ENCODE assay signal across 1 cellular context in the genomic region with DNA sequence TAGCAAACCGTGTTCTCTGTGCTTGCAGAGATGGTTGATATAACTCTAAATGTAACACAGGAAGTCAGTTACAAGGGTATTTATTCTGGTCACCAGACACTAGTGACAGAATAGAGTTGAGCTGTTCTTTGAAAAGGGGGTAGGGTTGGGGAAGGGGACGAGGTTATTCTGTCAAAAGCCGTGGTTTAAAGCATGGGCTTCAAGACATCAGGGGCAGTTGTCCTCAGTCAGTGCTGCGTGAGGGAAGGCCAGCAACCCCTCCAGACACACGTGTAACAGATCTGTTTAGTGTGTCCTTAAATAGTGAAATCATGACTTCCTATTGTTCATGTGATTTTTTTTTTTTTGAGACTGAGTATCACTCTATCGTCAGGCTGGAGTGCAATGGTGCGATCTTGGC. TPM values are rescaled to one million over a fixed set of nuclear protein-coding genes. Genes with fewer than 3 reads are reported as not detected.
"Had no signal": no experiment of that assay in that cellular context is flagged by ENCODE, and none has a peak within 500 bp of the region (broad histone marks: within the 10 kb centered on the region; RNA-seq: fewer than 3 reads in every experiment).

No MANE protein-coding gene starts in this region.

RNA-seq across cellular contexts. Expression of a gene that starts 37.5 kb away (rescaled TPM):
- polyA plus RNA-seq: smooth muscle cell had no signal
